Comparison of ENCODE assay signal across 8 cellular contexts in the genomic region with DNA sequence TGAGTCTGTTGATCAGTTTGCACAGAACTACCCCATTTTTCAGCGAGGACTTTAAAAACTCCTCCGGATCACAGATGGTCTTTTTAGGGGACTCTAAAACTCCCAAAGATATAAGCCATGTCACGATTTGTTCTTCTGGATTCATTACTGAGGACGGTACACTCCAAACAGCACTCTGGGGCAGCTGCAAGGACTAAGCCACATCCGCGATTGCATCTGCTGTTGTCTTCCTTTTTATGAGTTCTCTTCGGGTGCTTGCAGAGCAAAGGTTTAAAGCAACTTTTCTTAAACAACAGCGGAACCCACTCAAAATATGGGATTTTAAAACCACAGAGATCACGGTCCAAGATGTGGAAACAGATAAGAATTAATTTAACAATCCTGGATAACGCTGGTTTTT. TPM values are rescaled to one million over a fixed set of nuclear protein-coding genes. Genes with fewer than 3 reads are reported as not detected.
DNase-seq lines count a peak whose midpoint lies in the region; ATAC-seq, FAIRE-seq and TF ChIP-seq lines count a peak whose summit lies in the region.

A gene with protein sequence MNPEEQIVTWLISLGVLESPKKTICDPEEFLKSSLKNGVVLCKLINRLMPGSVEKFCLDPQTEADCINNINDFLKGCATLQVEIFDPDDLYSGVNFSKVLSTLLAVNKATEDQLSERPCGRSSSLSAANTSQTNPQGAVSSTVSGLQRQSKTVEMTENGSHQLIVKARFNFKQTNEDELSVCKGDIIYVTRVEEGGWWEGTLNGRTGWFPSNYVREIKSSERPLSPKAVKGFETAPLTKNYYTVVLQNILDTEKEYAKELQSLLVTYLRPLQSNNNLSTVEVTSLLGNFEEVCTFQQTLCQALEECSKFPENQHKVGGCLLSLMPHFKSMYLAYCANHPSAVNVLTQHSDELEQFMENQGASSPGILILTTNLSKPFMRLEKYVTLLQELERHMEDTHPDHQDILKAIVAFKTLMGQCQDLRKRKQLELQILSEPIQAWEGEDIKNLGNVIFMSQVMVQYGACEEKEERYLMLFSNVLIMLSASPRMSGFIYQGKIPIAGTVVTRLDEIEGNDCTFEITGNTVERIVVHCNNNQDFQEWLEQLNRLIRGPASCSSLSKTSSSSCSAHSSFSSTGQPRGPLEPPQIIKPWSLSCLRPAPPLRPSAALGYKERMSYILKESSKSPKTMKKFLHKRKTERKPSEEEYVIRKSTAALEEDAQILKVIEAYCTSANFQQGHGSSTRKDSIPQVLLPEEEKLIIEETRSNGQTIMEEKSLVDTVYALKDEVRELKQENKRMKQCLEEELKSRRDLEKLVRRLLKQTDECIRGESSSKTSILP (minus strand): TSS at position 195 of the 400 bp plus-strand sequence. CDS start 50 bp downstream, at position 145.

- no peak within 1 kb of the TSS for H3K9ac ChIP-seq in astrocyte (ENCODE audit: low read length)

- peaks cover 56% of the 10 kb centered on the region for H3K4me1 Mint-ChIP-seq in activated T-cell treated with anti-CD3 and anti-CD28 coated beads, Interleukin-2, amount 50 U/mL, for 24 hours (ENCODE audit: low read depth)
- H3K4me1 Mint-ChIP-seq in astrocyte (ENCODE audit: low read depth, unreplicated experiment), result no peaks in the 10 kb centered on the region
- peaks cover 32 to 73% (median 64%) of the 10 kb centered on the region in 7 donors for H3K4me1 Mint-ChIP-seq in naive thymus-derived CD4-positive, alpha-beta T cell

- H3K4me3 Mint-ChIP-seq in activated T-cell treated with anti-CD3 and anti-CD28 coated beads, Interleukin-2, amount 50 U/mL, for 24 hours, result peak within 1 kb of the TSS; percentile 88
- H3K4me3 Mint-ChIP-seq in astrocyte (ENCODE audit: unreplicated experiment), result no peak within 1 kb of the TSS
- H3K4me3 Mint-ChIP-seq in naive thymus-derived CD4-positive, alpha-beta T cell, result peak within 1 kb of the TSS; percentile 85 to 96 (median 93)

- H3K36me3 ChIP-seq in astrocyte (ENCODE audit: insufficient read depth, low read length), result no peaks in the 10 kb centered on the region
- H3K36me3 ChIP-seq in naive thymus-derived CD4-positive, alpha-beta T cell (ENCODE audit: control insufficient read depth in 2 of 3, insufficient read depth in 3 of 3, low read length in 3 of 3), result no peaks in the 10 kb centered on the region

- H3K79me2 ChIP-seq in astrocyte (ENCODE audit: insufficient read depth, low read length), result no peaks in the 10 kb centered on the region

- no peaks in the 10 kb centered on the region for H3K27me3 ChIP-seq in astrocyte (ENCODE audit: insufficient read depth, low read length)
- H3K27me3 ChIP-seq in naive thymus-derived CD4-positive, alpha-beta T cell (ENCODE audit: control insufficient read depth in 2 of 2, insufficient read depth in 2 of 2, low read length in 2 of 2), result no peaks in the 10 kb centered on the region

- no peaks in the 10 kb centered on the region for H3K9me3 ChIP-seq in astrocyte (ENCODE audit: insufficient read depth, low read depth, low read length)
- no peaks in the 10 kb centered on the region for H3K9me3 ChIP-seq in naive thymus-derived CD4-positive, alpha-beta T cell (ENCODE audit: control insufficient read depth in 2 of 3, low read length in 3 of 3)

- H4K20me1 ChIP-seq in astrocyte (ENCODE audit: insufficient read depth, low read length), result no peaks in the 10 kb centered on the region

- TF ChIP-seq CTCF in astrocyte (IDR thresholded peaks at IDR 0.05; ENCODE audit: insufficient read depth, low read depth, low read length), result no peak

- H3K36me3 Mint-ChIP-seq in activated T-cell treated with anti-CD3 and anti-CD28 coated beads, Interleukin-2, amount 50 U/mL, for 24 hours (ENCODE audit: low read depth), result peaks cover 28% of the 10 kb centered on the region
- H3K36me3 Mint-ChIP-seq in astrocyte (ENCODE audit: low read depth, unreplicated experiment), result no peaks in the 10 kb centered on the region
- peaks cover 0 to 34% (median 0%) of the 10 kb centered on the region in 5 donors for H3K36me3 Mint-ChIP-seq in naive thymus-derived CD4-positive, alpha-beta T cell

- no peaks in the 10 kb centered on the region for H3K9me3 Mint-ChIP-seq in activated T-cell treated with anti-CD3 and anti-CD28 coated beads, Interleukin-2, amount 50 U/mL, for 24 hours
- peaks cover 2% of the 10 kb centered on the region for H3K9me3 Mint-ChIP-seq in astrocyte (ENCODE audit: unreplicated experiment)
- peaks cover 0 to 2% (median 0%) of the 10 kb centered on the region in 11 donors for H3K9me3 Mint-ChIP-seq in naive thymus-derived CD4-positive, alpha-beta T cell

- peak within 1 kb of the TSS; percentile 15 for H3K4me2 ChIP-seq in astrocyte (ENCODE audit: low read length)

- intact Hi-C loops in naive thymus-derived CD4-positive, alpha-beta T cell (cut with micrococcal nuclease), result loop anchor here (1.0 to 10.0 kb wide), 6 partner anchors 63 to 286 kb away; a partner anchor contains a TSS

- H3K4me1 ChIP-seq in astrocyte (ENCODE audit: insufficient read depth, low read length), result no peaks in the 10 kb centered on the region
- H3K4me1 ChIP-seq in naive thymus-derived CD4-positive, alpha-beta T cell (ENCODE audit: control insufficient read depth in 2 of 2, insufficient read depth in 2 of 2, low read length in 2 of 2), result peaks cover 7 to 29% of the 10 kb centered on the region in 2 donors

- H3K27me3 Mint-ChIP-seq in activated T-cell treated with anti-CD3 and anti-CD28 coated beads, Interleukin-2, amount 50 U/mL, for 24 hours, result peaks cover 7% of the 10 kb centered on the region
- peaks cover 5% of the 10 kb centered on the region for H3K27me3 Mint-ChIP-seq in astrocyte (ENCODE audit: low read depth, unreplicated experiment)
- H3K27me3 Mint-ChIP-seq in naive thymus-derived CD4-positive, alpha-beta T cell, result no peaks in the 10 kb centered on the region

- H2AFZ ChIP-seq in astrocyte (ENCODE audit: low read depth, low read length), result no peak within 1 kb of the TSS

- H3K27ac Mint-ChIP-seq in activated T-cell treated with anti-CD3 and anti-CD28 coated beads, Interleukin-2, amount 50 U/mL, for 24 hours, result peak within 1 kb of the TSS; percentile 95
- no peak within 1 kb of the TSS for H3K27ac Mint-ChIP-seq in astrocyte (ENCODE audit: unreplicated experiment)
- H3K27ac Mint-ChIP-seq in naive thymus-derived CD4-positive, alpha-beta T cell, result peak within 1 kb of the TSS; percentile 84 to 97 (median 96)

- peak; percentile 72 for ATAC-seq in naive thymus-derived CD4-positive, alpha-beta T cell
- ATAC-seq in GM21737 (IDR thresholded peaks at IDR 0.05; ENCODE audit: unreplicated experiment) (no peak), HG03097 (IDR thresholded peaks at IDR 0.05; ENCODE audit: low FRiP score, unreplicated experiment) (no peak)

- FAIRE-seq in astrocyte (lab: Jason Lieb, UNC), result no peak

- no peak for DNase-seq in activated T-cell treated with anti-CD3 and anti-CD28 coated beads, Interleukin-2, amount 50 U/mL, for 24 hours
- DNase-seq in activated T-cell treated with anti-CD3 and anti-CD28 coated beads, Interleukin-2, amount 50 U/mL, for 48 hours, result no peak
- peak; percentile 59 for DNase-seq in MV-4-11 (lab: John Stamatoyannopoulos, UW)
- no peak for DNase-seq in astrocyte (ENCODE audit: low read depth)
- peak in 6 of 9 donors; percentile 28 to 52 (median 46) for DNase-seq in naive thymus-derived CD4-positive, alpha-beta T cell
- DNase-seq in pons (ENCODE audit: low spot score), result no peak

- no peak within 1 kb of the TSS for H3K4me3 ChIP-seq in astrocyte (ENCODE audit: insufficient read depth, low read depth, low read length)
- H3K4me3 ChIP-seq in naive thymus-derived CD4-positive, alpha-beta T cell (ENCODE audit: low read length), result peak within 1 kb of the TSS; percentile 77

- POLR2A ChIA-PET in naive thymus-derived CD4-positive, alpha-beta T cell (lab: Charles Lee), result interaction anchor here (1.7 to 5.0 kb wide), 4 partner anchors 12 to 99 kb away, joined by 6 to 46 read pairs (median 10); a partner anchor contains a TSS

- CTCF ChIA-PET in naive thymus-derived CD4-positive, alpha-beta T cell (lab: Charles Lee), result no interaction called here

- H3K27ac ChIP-seq in astrocyte (ENCODE audit: low read depth, low read length), result no peak within 1 kb of the TSS
- peak within 1 kb of the TSS; percentile 80 for H3K27ac ChIP-seq in naive thymus-derived CD4-positive, alpha-beta T cell (ENCODE audit: low read depth, low read length)

RNA-seq across cellular contexts. Expression of the gene that starts here (rescaled TPM):
- 4.7 and 6.1 TPM in 2 replicates for total RNA-seq in astrocyte
- 100 to 1,000 TPM in 1 of 5 experiments, 10 to 100 TPM in 4; 66.1 to 102 (median 81.5) TPM for total RNA-seq in naive thymus-derived CD4-positive, alpha-beta T cell
- 10 to 100 TPM; 88.2 to 99.0 TPM for polyA plus RNA-seq in naive thymus-derived CD4-positive, alpha-beta T cell

Comparison
In these comparisons a context has a peak if more than half of its experiments do, and no peak if none do; other contexts are left out.
1. DNase-seq: peak in MV-4-11 (single experiment) and naive thymus-derived CD4-positive, alpha-beta T cell (6 of 9); none in activated T-cell treated with anti-CD3 and anti-CD28 coated beads, Interleukin-2, amount 50 U/mL, for 24 hours (single experiment), activated T-cell treated with anti-CD3 and anti-CD28 coated beads, Interleukin-2, amount 50 U/mL, for 48 hours (0 of 2), astrocyte (single experiment) and pons (single experiment).